In genomic region chr17:35449371-35449931, GRCh38 we compare ENCODE assay signal across 8 cellular contexts. TPM values are rescaled to one million over a fixed set of nuclear protein-coding genes. Genes with fewer than 3 reads are reported as not detected.
DNase-seq lines count a peak whose midpoint lies in the region; ATAC-seq and TF ChIP-seq lines count a peak whose summit lies in the region.

No MANE protein-coding gene starts in this region.

- H3K9me3 Mint-ChIP-seq in CD4-positive, alpha-beta memory T cell = peaks cover 0 to 2% (median 0%) of the 10 kb centered on the region in 8 donors
- no peaks in the 10 kb centered on the region for H3K9me3 Mint-ChIP-seq in naive thymus-derived CD4-positive, alpha-beta T cell

- no peak for DNase-seq in CD4-positive, alpha-beta memory T cell
- DNase-seq in coronary artery (ENCODE audit: low spot score) (no peak), NCI-H146 (lab: John Stamatoyannopoulos, UW) (no peak), cerebellum (ENCODE audit: low spot score) (no peak), NCI-H1417 (lab: John Stamatoyannopoulos, UW) (no peak)
- DNase-seq in naive thymus-derived CD4-positive, alpha-beta T cell = no peak
- DNase-seq in activated naive CD4-positive, alpha-beta T cell (lab: John Stamatoyannopoulos, UW) = no peak

- H3K27ac ChIP-seq in CD4-positive, alpha-beta memory T cell (ENCODE audit: low read depth, low read length) = no peak overlapping the region
- H3K27ac ChIP-seq in coronary artery = no peak overlapping the region
- no peak overlapping the region for H3K27ac ChIP-seq in naive thymus-derived CD4-positive, alpha-beta T cell (ENCODE audit: low read depth, low read length)

- H3K4me3 Mint-ChIP-seq in CD4-positive, alpha-beta memory T cell = peak overlapping the region in 7 of 8 donors; percentile 9 to 92 (median 57)
- peak overlapping the region in 9 of 10 donors; percentile 17 to 88 (median 56) for H3K4me3 Mint-ChIP-seq in naive thymus-derived CD4-positive, alpha-beta T cell

- peaks cover 6 to 18% (median 11%) of the 10 kb centered on the region in 4 donors for H3K4me1 Mint-ChIP-seq in CD4-positive, alpha-beta memory T cell
- peaks cover 0 to 33% (median 21%) of the 10 kb centered on the region in 7 donors for H3K4me1 Mint-ChIP-seq in naive thymus-derived CD4-positive, alpha-beta T cell

- intact Hi-C loops in CD4-positive, alpha-beta memory T cell (cut with micrococcal nuclease) = loop anchor here (2.0 to 5.0 kb wide), 3 partner anchors 38 to 83 kb away; partner anchors contain the start of gene SLFN11
- intact Hi-C loops in naive thymus-derived CD4-positive, alpha-beta T cell (cut with micrococcal nuclease) = loop anchor here (2.0 to 5.0 kb wide), 6 partner anchors 37 to 207 kb away; partner anchors contain the start of genes SLFN11 (in 1 of the 2) and SLFN5 (in 1 of the 2)

- H3K36me3 Mint-ChIP-seq in CD4-positive, alpha-beta memory T cell = peaks cover 6 to 13% of the 10 kb centered on the region in 2 donors
- peaks cover 0 to 48% (median 11%) of the 10 kb centered on the region in 5 donors for H3K36me3 Mint-ChIP-seq in naive thymus-derived CD4-positive, alpha-beta T cell

- CTCF ChIA-PET in CD4-positive, alpha-beta memory T cell (lab: Charles Lee; ENCODE audit: partially characterized antibody) = interaction anchor here (1.6 to 2.4 kb wide), 3 partner anchors 10 to 137 kb away, joined by 5 to 10 read pairs (median 7); partner anchors contain the start of gene SLFN12
- CTCF ChIA-PET in naive thymus-derived CD4-positive, alpha-beta T cell (lab: Charles Lee) = no interaction called here

- no peak overlapping the region for H3K4me3 ChIP-seq in CD4-positive, alpha-beta memory T cell (ENCODE audit: low read length in 2 of 2)
- H3K4me3 ChIP-seq in coronary artery = peak overlapping the region; percentile 85
- no peak overlapping the region for H3K4me3 ChIP-seq in naive thymus-derived CD4-positive, alpha-beta T cell (ENCODE audit: low read length)

- POLR2A ChIA-PET in CD4-positive, alpha-beta memory T cell (lab: Charles Lee; ENCODE audit: partially characterized antibody) = interaction anchor here (1.3 to 3.2 kb wide), 5 partner anchors 17 to 92 kb away, joined by 3 to 15 read pairs (median 6); partner anchors contain the start of gene SLFN12
- POLR2A ChIA-PET in naive thymus-derived CD4-positive, alpha-beta T cell (lab: Charles Lee) = interaction anchor here (0.9 to 2.4 kb wide), 4 partner anchors 10 to 38 kb away, joined by 4 to 28 read pairs (median 10); no protein-coding TSS in a partner anchor

- H3K27me3 ChIP-seq in CD4-positive, alpha-beta memory T cell (ENCODE audit: insufficient read depth, low read length) = no peaks in the 10 kb centered on the region
- H3K27me3 ChIP-seq in naive thymus-derived CD4-positive, alpha-beta T cell (ENCODE audit: control insufficient read depth in 2 of 2, insufficient read depth in 2 of 2, low read length in 2 of 2) = no peaks in the 10 kb centered on the region

- H3K36me3 ChIP-seq in CD4-positive, alpha-beta memory T cell (ENCODE audit: insufficient read depth, low read length) = no peaks in the 10 kb centered on the region
- H3K36me3 ChIP-seq in naive thymus-derived CD4-positive, alpha-beta T cell (ENCODE audit: control insufficient read depth in 2 of 3, insufficient read depth in 3 of 3, low read length in 3 of 3) = no peaks in the 10 kb centered on the region

- TF ChIP-seq CTCF in coronary artery (IDR thresholded peaks at IDR 0.05) = no peak

- H3K27me3 Mint-ChIP-seq in CD4-positive, alpha-beta memory T cell = no peaks in the 10 kb centered on the region
- no peaks in the 10 kb centered on the region for H3K27me3 Mint-ChIP-seq in naive thymus-derived CD4-positive, alpha-beta T cell

- H3K9me3 ChIP-seq in CD4-positive, alpha-beta memory T cell (ENCODE audit: control insufficient read depth in 1 of 2, low read length in 2 of 2) = no peaks in the 10 kb centered on the region
- no peaks in the 10 kb centered on the region for H3K9me3 ChIP-seq in naive thymus-derived CD4-positive, alpha-beta T cell (ENCODE audit: control insufficient read depth in 2 of 3, low read length in 3 of 3)

- peak overlapping the region in 5 of 7 donors; percentile 32 to 93 (median 78) for H3K27ac Mint-ChIP-seq in CD4-positive, alpha-beta memory T cell
- peak overlapping the region in 7 of 9 donors; percentile 14 to 88 (median 82) for H3K27ac Mint-ChIP-seq in naive thymus-derived CD4-positive, alpha-beta T cell

- peaks cover 8% of the 10 kb centered on the region for H3K4me1 ChIP-seq in CD4-positive, alpha-beta memory T cell (ENCODE audit: insufficient read depth, low read length)
- H3K4me1 ChIP-seq in naive thymus-derived CD4-positive, alpha-beta T cell (ENCODE audit: control insufficient read depth in 2 of 2, insufficient read depth in 2 of 2, low read length in 2 of 2) = peaks cover 7 to 14% of the 10 kb centered on the region in 2 donors

- peak; percentile 53 for ATAC-seq in HG03571 (IDR thresholded peaks at IDR 0.05; ENCODE audit: unreplicated experiment)
- ATAC-seq in naive thymus-derived CD4-positive, alpha-beta T cell = peak; percentile 45

RNA-seq across cellular contexts. Expression of gene SLFN13, which starts 0.9 kb away (rescaled TPM):
- total RNA-seq in CD4-positive, alpha-beta memory T cell = 10 to 100 TPM; 24.6 to 27.3 TPM
- 1 to 10 TPM; 5.4 to 5.9 TPM for polyA plus RNA-seq in CD4-positive, alpha-beta memory T cell
- 10 to 100 TPM; 10.5 to 64.7 (median 21.0) TPM for total RNA-seq in naive thymus-derived CD4-positive, alpha-beta T cell
- 1 to 10 TPM; 3.6 to 5.4 TPM for polyA plus RNA-seq in naive thymus-derived CD4-positive, alpha-beta T cell
- total RNA-seq in cerebellum = 4.5 TPM

RNA-seq across cellular contexts. Expression of gene SLFN12, which starts 17.2 kb away (rescaled TPM):
- total RNA-seq in CD4-positive, alpha-beta memory T cell = 1 to 10 TPM; 6.5 to 8.9 TPM
- polyA plus RNA-seq in CD4-positive, alpha-beta memory T cell = 1 to 10 TPM in 1 of 2 donors, under 1 TPM in 1; 0.75 to 2.0 TPM
- total RNA-seq in naive thymus-derived CD4-positive, alpha-beta T cell = 10 to 100 TPM in 2 of 5 experiments, 1 to 10 TPM in 3; 4.2 to 14.9 (median 6.5) TPM
- 1 to 10 TPM; 2.2 to 2.8 TPM for polyA plus RNA-seq in naive thymus-derived CD4-positive, alpha-beta T cell
- 4.5 TPM for total RNA-seq in cerebellum
